In genomic region chr13:24644051-24644450, GRCh38 we compare ENCODE assay signal across 24 cellular contexts. TPM values are rescaled to one million over a fixed set of nuclear protein-coding genes. Genes with fewer than 3 reads are reported as not detected.
DNase-seq lines count a peak whose midpoint lies in the region; ATAC-seq, FAIRE-seq and TF ChIP-seq lines count a peak whose summit lies in the region.
"Had no signal": no experiment of that assay in that cellular context is flagged by ENCODE, and none has a peak within 500 bp of the region (broad histone marks: within the 10 kb centered on the region; RNA-seq: fewer than 3 reads in every experiment).

No MANE protein-coding gene starts in this region.

- H3K9ac ChIP-seq in Loucy (ENCODE audit: low read depth, low read length, poor library complexity, severe bottlenecking), result no peak overlapping the region

- ATAC-seq in GM19395 (IDR thresholded peaks at IDR 0.05; ENCODE audit: unreplicated experiment) (no peak), GM21529 (IDR thresholded peaks at IDR 0.05; ENCODE audit: unreplicated experiment) (no peak)
- ATAC-seq: left cardiac atrium, mucosa of descending colon had no signal

- H2AFZ ChIP-seq in Loucy (ENCODE audit: low read length), result peak overlapping the region; percentile 22; the same call in 1 of the 2 replicates

- no peak overlapping the region for H3K4me3 ChIP-seq in AG04449 (ENCODE audit: low read depth, low read length)
- no peak overlapping the region for H3K4me3 ChIP-seq in Loucy (ENCODE audit: low read length, poor library complexity, severe bottlenecking)
- H3K4me3 ChIP-seq in foreskin fibroblast (ENCODE audit: low read depth in 1 of 2, low read length in 2 of 2), result no peak overlapping the region
- H3K4me3 ChIP-seq: cardiac muscle cell, esophagus squamous epithelium, mucosa of descending colon, Peyer's patch, sigmoid colon, vagina had no signal

- CTCF ChIA-PET in AG04449 (lab: Yijun Ruan, JAX), result interaction anchor here (1.4 kb wide), 1 partner anchor 11 kb away, joined by 3 read pairs; no protein-coding TSS in a partner anchor

- H4K20me1 ChIP-seq in Loucy (ENCODE audit: insufficient read depth, low read length, poor library complexity, severe bottlenecking), result no peaks in the 10 kb centered on the region

- no peak for TF ChIP-seq POLR2A in H54 (IDR thresholded peaks at IDR 0.05; ENCODE audit: low read depth, low read length)

- peak overlapping the region; percentile 22 for H3K4me2 ChIP-seq in Loucy (ENCODE audit: low read depth, low read length, poor library complexity, severe bottlenecking)

- no peaks in the 10 kb centered on the region for H3K79me2 ChIP-seq in Loucy (ENCODE audit: insufficient read depth, low read length)

- POLR2A ChIA-PET in AG04449 (lab: Yijun Ruan, JAX), result no interaction called here

- no peaks in the 10 kb centered on the region for H3K9me3 ChIP-seq in Loucy (ENCODE audit: insufficient read depth, low read depth, low read length)
- H3K9me3 ChIP-seq: esophagus squamous epithelium, mucosa of descending colon, Peyer's patch, sigmoid colon, vagina had no signal

- no peaks in the 10 kb centered on the region for H3K36me3 ChIP-seq in Loucy (ENCODE audit: insufficient read depth, low read length)
- H3K36me3 ChIP-seq: cardiac muscle cell, esophagus squamous epithelium, Peyer's patch, sigmoid colon, vagina had no signal

- no peak for FAIRE-seq in H54 (lab: Jason Lieb, UNC)
- FAIRE-seq: TTC549 had no signal

- DNase-seq in AG04449 (ENCODE audit: low read depth, low spot score), result peak; percentile 4
- peak; percentile 4 for DNase-seq in brain pericyte (ENCODE audit: low read depth, low spot score)
- DNase-seq in foreskin fibroblast, result peak; percentile 24 to 64
- no peak for DNase-seq in H54 (ENCODE audit: insufficient read length, low spot score)
- DNase-seq in mucosa of gallbladder (ENCODE audit: low spot score), result no peak
- DNase-seq: activated CD4-positive, alpha-beta T cell treated with anti-CD3 and anti-CD28 coated beads, Interleukin-2, amount 10 ng/mL, durations not matched to agents 7 days and 5 days; activated naive CD4-positive, alpha-beta T cell treated with anti-CD3 and anti-CD28 coated beads, Interleukin-2, amount 50 U/mL, for 16 hours; activated T-cell treated with anti-CD3 and anti-CD28 coated beads for 4 hours; CD8-positive, alpha-beta memory T cell; esophagus squamous epithelium; left cardiac atrium; mucosa of descending colon; NCI-H2081; occipital lobe; Peyer's patch; sigmoid colon; stimulated activated CD4-positive, alpha-beta T cell treated with anti-CD3 and anti-CD28 coated beads, Interleukin-2, amount 100 ng/mL, for 48 hours had no signal

- peaks cover 13% of the 10 kb centered on the region for H3K4me1 ChIP-seq in Loucy (ENCODE audit: insufficient read depth, low read length, poor library complexity, severe bottlenecking)
- H3K4me1 ChIP-seq: esophagus squamous epithelium, Peyer's patch, sigmoid colon, vagina had no signal

- H3K27me3 ChIP-seq in Loucy (ENCODE audit: insufficient read depth, low read length, poor library complexity, severe bottlenecking), result no peaks in the 10 kb centered on the region
- H3K27me3 ChIP-seq: cardiac muscle cell, esophagus squamous epithelium, Peyer's patch, sigmoid colon, vagina had no signal

- TF ChIP-seq CTCF in AG04449 (IDR thresholded peaks at IDR 0.05; ENCODE audit: insufficient read depth, low read length, missing control alignments) (no peak), Loucy (conservative IDR thresholded peaks at IDR 0.05; ENCODE audit: low read length) (no peak), foreskin fibroblast (IDR thresholded peaks at IDR 0.05; ENCODE audit: low read depth, low read length) (no peak)

- no peaks in the 10 kb centered on the region for H3K9me2 ChIP-seq in Loucy (replicated peaks; ENCODE audit: low read depth, low read length)

- no peaks in the 10 kb centered on the region for H3F3A ChIP-seq in Loucy (ENCODE audit: low read depth)

RNA-seq across cellular contexts. Expression of gene ATP12A, which starts 36.2 kb away (rescaled TPM):
- total RNA-seq in mucosa of gallbladder, result not detected
- total RNA-seq: cardiac muscle cell, left cardiac atrium, mucosa of descending colon, Peyer's patch, sigmoid colon, subcutaneous adipose tissue, vagina had no signal

Comparison
In these comparisons a context has a peak if more than half of its experiments do, and no peak if none do; other contexts are left out.
1. DNase-seq: peak in AG04449 (single experiment), brain pericyte (single experiment) and foreskin fibroblast (2 of 2); none in H54 (single experiment) and mucosa of gallbladder (single experiment).